Comparison of ENCODE assay signal across 35 cellular contexts in the genomic region with DNA sequence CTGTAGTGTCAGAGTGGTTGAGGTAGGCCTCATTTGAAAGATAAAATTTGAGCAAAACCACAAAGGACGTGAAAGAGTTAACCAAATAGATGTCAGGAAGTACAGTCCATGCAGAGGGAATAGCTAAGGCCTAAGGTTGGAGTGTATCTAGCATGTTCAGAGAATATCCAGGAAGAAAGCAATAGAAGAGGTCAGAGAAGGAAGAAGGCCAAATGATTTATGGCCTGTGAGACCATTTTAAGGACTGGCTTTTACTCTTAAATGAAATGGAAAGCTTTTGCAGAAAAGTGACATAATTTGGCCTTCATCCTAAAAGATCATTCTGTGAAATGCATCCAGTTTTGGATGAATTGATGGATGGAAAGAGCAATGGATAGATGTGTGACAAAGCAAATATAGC.
"Had no signal": no experiment of that assay in that cellular context is flagged by ENCODE, and none has a peak within 500 bp of the region (broad histone marks: within the 10 kb centered on the region; RNA-seq: fewer than 3 reads in every experiment).

No MANE protein-coding gene starts in this region.

- H3K4me3 ChIP-seq: MG63 had no signal

- H3K9me3 ChIP-seq: MG63 had no signal

- H3K27me3 ChIP-seq: MG63 had no signal

- DNase-seq: Karpas-422, Kasumi-1, MG63, MM.1S, MV-4-11, NCI-H1048, NCI-H1092, NCI-H1092 treated with DMSO at 0.1 percent for 48 hours, NCI-H1105, NCI-H1105 treated with DMSO at 0.1 percent for 48 hours, NCI-H1417, NCI-H1417 treated with DMSO at 0.1 percent for 48 hours, NCI-H1436, NCI-H1436 treated with DMSO at 0.1 percent for 48 hours, NCI-H146, NCI-H1694, NCI-H1694 treated with DMSO at 0.1 percent for 48 hours, NCI-H187, NCI-H187 treated with DMSO at 0.1 percent for 48 hours, NCI-H1930, NCI-H2029, NCI-H2029 treated with DMSO at 0.1 percent for 48 hours, NCI-H2081, NCI-H2081 treated with DMSO at 0.1 percent for 48 hours, NCI-H2107, NCI-H2171, NCI-H2171 treated with DMSO at 0.1 percent for 48 hours, NCI-H2227 treated with DMSO at 0.1 percent for 48 hours, NCI-H226, NCI-H345, NCI-H446, NCI-H446 treated with DMSO at 0.1 percent for 48 hours, NCI-H510A, NCI-H510A treated with DMSO at 0.1 percent for 48 hours, NCI-H524 had no signal
